Comparison of ENCODE assay signal across 20 cellular contexts in genomic region chr7:23062452-23062851, GRCh38. TPM values are rescaled to one million over a fixed set of nuclear protein-coding genes. Genes with fewer than 3 reads are reported as not detected.
DNase-seq lines count a peak whose midpoint lies in the region; ATAC-seq, FAIRE-seq and TF ChIP-seq lines count a peak whose summit lies in the region.
"Had no signal": no experiment of that assay in that cellular context is flagged by ENCODE, and none has a peak within 500 bp of the region (broad histone marks: within the 10 kb centered on the region; RNA-seq: fewer than 3 reads in every experiment).

No MANE protein-coding gene starts in this region.

- H3K9me3 ChIP-seq in A549 (no peaks in the 10 kb centered on the region), adrenal gland (replicated peaks in 1 of 3) (no peaks in the 10 kb centered on the region)
- H3K9me3 ChIP-seq: esophagus squamous epithelium, HAP-1, lower lobe of right lung, SJSA1, suprapubic skin had no signal

- H3K4me1 ChIP-seq in A549 (peaks cover 3% of the 10 kb centered on the region; the same call in 1 of the 3 replicates), adrenal gland (replicated peaks in 1 of 2) (no peaks in the 10 kb centered on the region), foreskin keratinocyte (no peaks in the 10 kb centered on the region)
- H3K4me1 ChIP-seq: HAP-1, lower lobe of right lung, SJSA1, suprapubic skin had no signal

- no peak for FAIRE-seq in A549 (lab: Jason Lieb, UNC)
- no peak for FAIRE-seq in H54 (lab: Jason Lieb, UNC)
- FAIRE-seq: TTC549 had no signal

- TF ChIP-seq POLR2A in A549 (IDR thresholded peaks at IDR 0.05; ENCODE audit: low read length) (no peak), H54 (IDR thresholded peaks at IDR 0.05; ENCODE audit: low read depth, low read length) (no peak), adrenal gland (IDR thresholded peaks at IDR 0.05) (no peak)

- TF ChIP-seq RAD21 in A549 (conservative IDR thresholded peaks at IDR 0.05 in 1 of 2, IDR thresholded peaks at IDR 0.05 in 1 of 2): no peak

- WGBS in A549 (ENCODE audit: missing lambda C conversion rate): 76% methylated on average over 7 of the region's 7 CpGs
- 67 to 79% (median 73%) methylated on average over 7 of the region's 7 CpGs for WGBS in adrenal gland, 4 donors

- TF ChIP-seq CTCF in A549 (IDR thresholded peaks at IDR 0.05) (no peak), adrenal gland (IDR thresholded peaks at IDR 0.05) (no peak), foreskin keratinocyte (conservative IDR thresholded peaks at IDR 0.05) (no peak)

- H3K27me3 ChIP-seq in adrenal gland: no peaks in the 10 kb centered on the region
- no peaks in the 10 kb centered on the region for H3K27me3 ChIP-seq in foreskin keratinocyte
- H3K27me3 ChIP-seq: esophagus squamous epithelium, SJSA1, suprapubic skin had no signal

- TF ChIP-seq EP300 in A549 (IDR thresholded peaks at IDR 0.05): no peak

- DNase-seq in A549 (ENCODE audit: low read depth in 1 of 2, low spot score in 1 of 2): peak in 1 of 2 experiments; percentile 25
- DNase-seq in H54 (ENCODE audit: insufficient read length, low spot score): peak; percentile 40
- DNase-seq in adrenal gland: peak in 6 of 7 donors; percentile 25 to 70 (median 52)
- DNase-seq in foreskin keratinocyte: peak; percentile 42 to 77
- no peak for DNase-seq in NCI-H774 (lab: John Stamatoyannopoulos, UW)
- no peak for DNase-seq in DMS79 treated with DMSO at 0.1 percent for 48 hours (lab: John Stamatoyannopoulos, UW)
- no peak for DNase-seq in activated T-cell treated with anti-CD3 and anti-CD28 coated beads, Interleukin-2, amount 50 U/mL, for 1 hour
- no peak for DNase-seq in kidney tubule cell (ENCODE audit: low spot score)
- DNase-seq: activated CD4-positive, alpha-beta memory T cell treated with anti-CD3 and anti-CD28 coated beads for 36 hours; Calu3; cortex of kidney; esophagus squamous epithelium; lower lobe of right lung; naive B cell; NCI-H1436; NCI-H345 had no signal

- H3K27ac ChIP-seq in A549 (no peak overlapping the region), adrenal gland (no peak overlapping the region), foreskin keratinocyte (no peak overlapping the region)
- H3K27ac ChIP-seq: esophagus squamous epithelium, lower lobe of right lung, SJSA1, suprapubic skin had no signal

- H3K4me2 ChIP-seq in A549: no peak overlapping the region

- H3K4me3 ChIP-seq in A549 (no peak overlapping the region), adrenal gland (no peak overlapping the region)
- H3K4me3 ChIP-seq: esophagus squamous epithelium, HAP-1, lower lobe of right lung, SJSA1, suprapubic skin had no signal

- no peaks in the 10 kb centered on the region for H3K36me3 ChIP-seq in adrenal gland (replicated peaks in 1 of 2)
- H3K36me3 ChIP-seq: esophagus squamous epithelium, HAP-1, lower lobe of right lung, SJSA1, suprapubic skin had no signal

- CTCF ChIA-PET in A549 (lab: Yijun Ruan, JAX): interaction anchor here (0.6 kb wide), 1 partner anchor 164 kb away, joined by 3 read pairs; no protein-coding TSS in a partner anchor

- POLR2A ChIA-PET in A549 (lab: Yijun Ruan, JAX): no interaction called here

- intact Hi-C loops in adrenal gland (cut with DNase I): no loop called here

- ATAC-seq in A549 (peak in 1 of 2 experiments; percentile 66; a peak in 3 of 6 replicates), foreskin keratinocyte (peak; percentile 95)
- ATAC-seq: lower lobe of right lung had no signal

TF ChIP-seq in A549, 52 proteins besides CTCF, POLR2A, EP300 and RAD21:
- TF ChIP-seq PHF8 (IDR thresholded peaks at IDR 0.05; ENCODE audit: borderline replicate concordance, low read depth) (no peak), FOSL2 (IDR thresholded peaks at IDR 0.05) (no peak), FOSL2 (CRISPR knock-in tag; IDR thresholded peaks at IDR 0.05) (no peak), MAFK (IDR thresholded peaks at IDR 0.05; ENCODE audit: partially characterized antibody) (peak; percentile 18), POLR2AphosphoS2 (conservative IDR thresholded peaks at IDR 0.05; ENCODE audit: low read length) (no peak), ZFP36 (IDR thresholded peaks at IDR 0.05; ENCODE audit: borderline replicate concordance, partially characterized antibody) (no peak), KDM1A (IDR thresholded peaks at IDR 0.05; ENCODE audit: low read depth) (no peak), RFX5 (IDR thresholded peaks at IDR 0.05) (no peak), RCOR1 (IDR thresholded peaks at IDR 0.05; ENCODE audit: low read depth, low read length) (no peak)

RNA-seq across cellular contexts. Expression of gene KLHL7, which starts 43.1 kb away (rescaled TPM):
- polyA plus RNA-seq in A549 (2011; rRNA removed) (36.3 and 45.4 TPM in 2 replicates), A549 (2017; fragmentation: RNase III; extraction: RNeasy Plus Mini Kit Qiagen cat#74134 plus additional on column Dnase treatment) (21.7 to 23.9 TPM (median 23.3 TPM) in 3 replicates), adrenal gland (10 to 100 TPM; 13.5 to 38.4 (median 34.0) TPM), foreskin keratinocyte (19.7 and 24.6 TPM in 2 replicates)
- polyA plus RNA-seq in A549 (2012; cell fraction: cytosol; rRNA removed): 17.8 and 19.9 TPM in 2 replicates
- 11.9 and 15.0 TPM in 2 replicates for polyA plus RNA-seq in A549 (2012; cell fraction: nucleus; rRNA removed)
- 9.3 and 11.0 TPM in 2 replicates for polyA minus RNA-seq in A549 (2011; rRNA and poly(A)+ RNA removed)
- total RNA-seq in adrenal gland (10 to 100 TPM; 28.8 to 74.9 (median 49.2) TPM), foreskin keratinocyte (35.7 and 37.6 TPM in 2 replicates)

RNA-seq across cellular contexts. Expression of gene HYCC1, which starts 48.5 kb away (rescaled TPM):
- polyA plus RNA-seq in A549 (2011; rRNA removed): 13.5 and 16.8 TPM in 2 replicates
- 5.5 and 8.1 TPM in 2 replicates for polyA plus RNA-seq in A549 (2012; cell fraction: cytosol; rRNA removed)
- polyA plus RNA-seq in A549 (2012; cell fraction: nucleus; rRNA removed): 2.1 and 5.5 TPM in 2 replicates
- 22.1 to 24.6 TPM (median 22.5 TPM) in 3 replicates for polyA plus RNA-seq in A549 (2017; fragmentation: RNase III; extraction: RNeasy Plus Mini Kit Qiagen cat#74134 plus additional on column Dnase treatment)
- 8.1 and 8.6 TPM in 2 replicates for polyA minus RNA-seq in A549 (2011; rRNA and poly(A)+ RNA removed)
- total RNA-seq in adrenal gland: 10 to 100 TPM; 14.1 to 27.1 (median 19.2) TPM
- 10 to 100 TPM in 1 of 3 donors, 1 to 10 TPM in 2; 3.8 to 14.7 (median 4.3) TPM for polyA plus RNA-seq in adrenal gland
- total RNA-seq in foreskin keratinocyte: 53.0 and 54.6 TPM in 2 replicates
- polyA plus RNA-seq in foreskin keratinocyte: 9.7 and 12.9 TPM in 2 replicates

Comparison
In these comparisons a context has a peak if more than half of its experiments do, and no peak if none do; other contexts are left out.
1. DNase-seq: peak in H54 (single experiment), adrenal gland (6 of 7) and foreskin keratinocyte (2 of 2); none in NCI-H774 (single experiment), DMS79 treated with DMSO at 0.1 percent for 48 hours (single experiment), activated T-cell treated with anti-CD3 and anti-CD28 coated beads, Interleukin-2, amount 50 U/mL, for 1 hour (single experiment) and kidney tubule cell (single experiment).